In the genomic region with DNA sequence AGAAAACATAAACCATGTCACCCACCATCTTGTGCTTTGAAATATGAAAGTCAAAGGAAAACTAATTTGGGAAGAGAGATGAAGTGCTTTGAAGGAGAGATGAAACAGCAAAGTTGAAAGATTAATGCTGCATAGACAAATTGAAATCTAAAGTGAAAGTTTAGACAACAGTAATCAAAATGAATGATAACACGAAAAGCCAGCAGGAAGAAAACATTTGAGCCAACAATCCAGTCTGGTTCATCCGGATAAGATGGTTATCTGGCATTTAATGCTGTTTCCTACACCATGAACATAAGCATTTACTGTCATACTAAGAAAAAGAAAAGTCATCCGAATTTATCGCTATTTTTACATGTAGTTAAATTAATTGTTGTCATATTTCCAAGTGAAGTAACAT, we compare ENCODE assay signal across 1 cellular context.
TF ChIP-seq lines count a peak whose summit lies in the region.

No MANE protein-coding gene starts in this region.

TF ChIP-seq in SK-N-SH treated with all-trans-retinoic acid at 6 μM for 48 hours, 23 proteins besides CTCF, POLR2A, EP300 and RAD21 (continued from another document):
- TF ChIP-seq, protein P1, sequence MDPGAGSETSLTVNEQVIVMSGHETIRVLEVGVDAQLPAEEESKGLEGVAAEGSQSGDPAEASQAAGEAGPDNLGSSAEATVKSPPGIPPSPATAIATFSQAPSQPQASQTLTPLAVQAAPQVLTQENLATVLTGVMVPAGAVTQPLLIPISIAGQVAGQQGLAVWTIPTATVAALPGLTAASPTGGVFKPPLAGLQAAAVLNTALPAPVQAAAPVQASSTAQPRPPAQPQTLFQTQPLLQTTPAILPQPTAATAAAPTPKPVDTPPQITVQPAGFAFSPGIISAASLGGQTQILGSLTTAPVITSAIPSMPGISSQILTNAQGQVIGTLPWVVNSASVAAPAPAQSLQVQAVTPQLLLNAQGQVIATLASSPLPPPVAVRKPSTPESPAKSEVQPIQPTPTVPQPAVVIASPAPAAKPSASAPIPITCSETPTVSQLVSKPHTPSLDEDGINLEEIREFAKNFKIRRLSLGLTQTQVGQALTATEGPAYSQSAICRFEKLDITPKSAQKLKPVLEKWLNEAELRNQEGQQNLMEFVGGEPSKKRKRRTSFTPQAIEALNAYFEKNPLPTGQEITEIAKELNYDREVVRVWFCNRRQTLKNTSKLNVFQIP (CRISPR knock-in tag; IDR thresholded peaks at IDR 0.05; ENCODE audit: borderline replicate concordance, low read depth), result 0 out of 2 replicates have a peak, but pooled peaks have one; percentile 28
- peak; percentile 80 for TF ChIP-seq ISL1 (CRISPR knock-in tag; IDR thresholded peaks at IDR 0.05)
- TF ChIP-seq BACH2 (CRISPR knock-in tag; IDR thresholded peaks at IDR 0.05; ENCODE audit: borderline replicate concordance), result no peak
- TF ChIP-seq ESRRG (CRISPR knock-in tag; IDR thresholded peaks at IDR 0.05), result no peak
